16 cellular contexts compared by ENCODE assay signal in the genomic region with DNA sequence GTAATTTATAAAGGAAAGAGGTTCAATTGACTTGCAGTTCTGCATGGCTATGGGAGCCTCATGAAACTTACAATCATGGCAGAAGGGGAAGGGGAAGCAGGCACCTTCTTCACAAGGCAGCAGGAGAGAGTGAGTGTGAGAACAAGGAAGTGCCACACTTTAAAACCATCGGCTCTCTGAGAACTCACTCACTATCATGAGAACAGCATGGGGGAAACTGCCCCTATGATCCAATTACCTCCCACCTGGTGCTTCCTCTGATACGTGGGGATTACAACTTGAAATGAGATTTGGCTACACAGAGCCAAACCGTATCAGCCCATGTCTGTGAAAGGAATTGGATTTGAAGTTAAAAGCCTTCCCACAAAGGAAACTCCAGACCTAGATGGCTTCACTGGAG. TPM values are rescaled to one million over a fixed set of nuclear protein-coding genes. Genes with fewer than 3 reads are reported as not detected.
DNase-seq lines count a peak whose midpoint lies in the region.
"Had no signal": no experiment of that assay in that cellular context is flagged by ENCODE, and none has a peak within 500 bp of the region (broad histone marks: within the 10 kb centered on the region; RNA-seq: fewer than 3 reads in every experiment).

No MANE protein-coding gene starts in this region.

- intact Hi-C loops in posterior vena cava (cut with DNase I) = no loop called here

- peak; percentile 22 for DNase-seq in SKM-1 treated with dmso at 0.1 percent for 144 hours (lab: John Stamatoyannopoulos, UW; ENCODE audit: unreplicated experiment)
- DNase-seq in SKM-1 (lab: John Stamatoyannopoulos, UW; ENCODE audit: unreplicated experiment) = no peak
- DNase-seq in NCI-H146 (lab: John Stamatoyannopoulos, UW) = peak; percentile 16
- DNase-seq in SK-N-DZ (ENCODE audit: low spot score) = peak; percentile 55
- peak; percentile 13 for DNase-seq in posterior vena cava (ENCODE audit: low spot score)
- DNase-seq in activated CD8-positive, alpha-beta memory T cell treated with anti-CD3 and anti-CD28 coated beads, Interleukin-2, amount 50 U/mL, for 4 hours = no peak
- no peak for DNase-seq in NCI-H2081 (lab: John Stamatoyannopoulos, UW)
- no peak for DNase-seq in midbrain (lab: John Stamatoyannopoulos, UW)
- DNase-seq: CD4-positive, CD25-positive, alpha-beta regulatory T cell; EL; NCI-H1092; NCI-H1694; NCI-H2171 treated with DMSO at 0.1 percent for 48 hours; NCI-H446 treated with DMSO at 0.1 percent for 48 hours; NK-92 treated with Interleukin-12 subunit alpha and Interleukin-12 subunit beta, amount 100 ng/mL, for 24 hours; SJCRH30 had no signal

RNA-seq across cellular contexts. Expression of gene TKT, which starts 39.1 kb away (rescaled TPM):
- polyA plus RNA-seq in SK-N-DZ (2014; cell fraction: cytosol; rRNA removed) = 333 and 379 TPM in 2 replicates
- polyA plus RNA-seq in SK-N-DZ (2014; cell fraction: nucleus; rRNA removed) = 196 and 246 TPM in 2 replicates
- 100 to 1,000 TPM; 123 to 125 TPM for total RNA-seq in posterior vena cava

RNA-seq across cellular contexts. Expression of gene PRKCD, which starts 55.7 kb away (rescaled TPM):
- 0.83 and 1.1 TPM in 2 replicates for polyA plus RNA-seq in SK-N-DZ (2014; cell fraction: cytosol; rRNA removed)
- polyA plus RNA-seq in SK-N-DZ (2014; cell fraction: nucleus; rRNA removed) = 1.4 and 14.4 TPM in 2 replicates
- total RNA-seq in posterior vena cava = 10 to 100 TPM; 34.1 to 36.3 TPM

Comparison
In these comparisons a context has a peak if more than half of its experiments do, and no peak if none do; other contexts are left out.
1. DNase-seq: peak in SKM-1 treated with dmso at 0.1 percent for 144 hours (single experiment), NCI-H146 (single experiment), SK-N-DZ (single experiment) and posterior vena cava (single experiment); none in SKM-1 (single experiment), activated CD8-positive, alpha-beta memory T cell treated with anti-CD3 and anti-CD28 coated beads, Interleukin-2, amount 50 U/mL, for 4 hours (single experiment), NCI-H2081 (0 of 2) and midbrain (single experiment).